In the genomic region with DNA sequence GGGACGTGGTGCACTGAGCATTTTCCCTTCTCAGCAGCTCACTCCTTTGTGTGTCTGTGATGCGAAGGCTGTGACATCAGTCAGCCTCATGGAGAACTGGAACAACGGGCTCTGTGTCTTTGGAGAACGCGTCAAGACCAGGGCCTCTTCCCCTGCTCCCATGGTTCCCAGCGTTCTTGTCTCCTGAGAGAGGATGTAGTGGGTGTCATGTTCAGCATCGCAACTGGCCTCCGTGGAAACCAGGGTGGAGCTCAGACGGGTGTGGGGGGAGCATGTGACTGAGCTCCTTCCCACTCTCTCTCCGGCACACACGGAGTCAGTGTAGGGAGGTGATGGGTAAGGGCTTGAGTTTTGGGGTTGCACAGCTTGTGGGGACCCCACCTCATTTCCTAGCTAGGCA, we compare ENCODE assay signal across 13 cellular contexts. TPM values are rescaled to one million over a fixed set of nuclear protein-coding genes. Genes with fewer than 3 reads are reported as not detected.
A peak's percentile ranks its signal among the peaks of the same experiment; 100 is the strongest.
DNase-seq lines count a peak whose midpoint lies in the region; FAIRE-seq lines count a peak whose summit lies in the region.
"Had no signal": no experiment of that assay in that cellular context is flagged by ENCODE, and none has a peak within 500 bp of the region (broad histone marks: within the 10 kb centered on the region; RNA-seq: fewer than 3 reads in every experiment).

No MANE protein-coding gene starts in this region.

- H3K4me1 ChIP-seq in small intestine (ENCODE audit: control insufficient read depth in 2 of 2, insufficient read depth in 1 of 2, low read depth in 1 of 2, low read length in 1 of 2) = no peaks in the 10 kb centered on the region
- H3K4me1 ChIP-seq: parathyroid adenoma, thyroid gland had no signal

- FAIRE-seq in small intestine (lab: Jason Lieb, UNC) = no peak

- H3K9me3 ChIP-seq in small intestine (ENCODE audit: control insufficient read depth, low read depth) = no peaks in the 10 kb centered on the region
- H3K9me3 ChIP-seq: thyroid gland had no signal

- no peaks in the 10 kb centered on the region for H3K27me3 ChIP-seq in small intestine (ENCODE audit: control insufficient read depth in 2 of 2, insufficient read depth in 2 of 2, low read length in 2 of 2)
- H3K27me3 ChIP-seq: thyroid gland had no signal

- peak; percentile 65 for DNase-seq in NCI-H345 (lab: John Stamatoyannopoulos, UW)
- no peak for DNase-seq in NCI-H345 treated with DMSO at 0.1 percent for 48 hours (lab: John Stamatoyannopoulos, UW; ENCODE audit: unreplicated experiment)
- DNase-seq in NCI-H187 treated with DMSO at 0.1 percent for 48 hours (lab: John Stamatoyannopoulos, UW) = peak; percentile 10
- peak; percentile 49 for DNase-seq in SW480 (ENCODE audit: low spot score)
- no peak for DNase-seq in stimulated activated CD4-positive, alpha-beta T cell treated with anti-CD3 and anti-CD28 coated beads, Interleukin-12 subunit alpha, Interleukin-12 subunit beta, amount 100 ng/mL, for 4 hours
- no peak for DNase-seq in small intestine
- DNase-seq in SIG-M5 treated with dmso at 0.1 percent for 504 hours (lab: John Stamatoyannopoulos, UW; ENCODE audit: unreplicated experiment) = no peak
- DNase-seq: activated naive CD4-positive, alpha-beta T cell; effector memory CD4-positive, alpha-beta T cell; immature natural killer cell; thyroid gland had no signal

- H3K4me3 ChIP-seq in small intestine (ENCODE audit: low read depth in 1 of 2, low read length in 2 of 2) = no peak overlapping the region
- H3K4me3 ChIP-seq: thyroid gland had no signal

- 80 to 90% (median 82%) methylated on average over 11 of the region's 11 CpGs for WGBS in small intestine, 3 donors

- no peaks in the 10 kb centered on the region for H3K36me3 ChIP-seq in small intestine (ENCODE audit: control insufficient read depth in 2 of 2, insufficient read depth in 2 of 2, low read length in 2 of 2)
- H3K36me3 ChIP-seq: thyroid gland had no signal

- H3K27ac ChIP-seq in temporal lobe (ENCODE audit: low read depth, low read length) (peak overlapping the region; percentile 12), small intestine (ENCODE audit: low read depth in 1 of 2, low read length in 1 of 2) (no peak overlapping the region)
- H3K27ac ChIP-seq: parathyroid adenoma, thyroid gland had no signal

RNA-seq across cellular contexts. Expression of a gene that starts 59.7 kb away (rescaled TPM):
- total RNA-seq in temporal lobe = 15.7 TPM
- polyA plus RNA-seq in small intestine = 10 to 100 TPM in 2 of 3 donors, 1 to 10 TPM in 1; 8.6 to 12.3 (median 10.0) TPM

Comparison
In these comparisons a context has a peak if more than half of its experiments do, and no peak if none do; other contexts are left out.
1. DNase-seq: peak in NCI-H345 (single experiment), NCI-H187 treated with DMSO at 0.1 percent for 48 hours (single experiment) and SW480 (single experiment); none in NCI-H345 treated with DMSO at 0.1 percent for 48 hours (single experiment), stimulated activated CD4-positive, alpha-beta T cell treated with anti-CD3 and anti-CD28 coated beads, Interleukin-12 subunit alpha, Interleukin-12 subunit beta, amount 100 ng/mL, for 4 hours (single experiment), small intestine (single experiment) and SIG-M5 treated with dmso at 0.1 percent for 504 hours (single experiment).